9 cellular contexts compared by ENCODE assay signal in the genomic region with DNA sequence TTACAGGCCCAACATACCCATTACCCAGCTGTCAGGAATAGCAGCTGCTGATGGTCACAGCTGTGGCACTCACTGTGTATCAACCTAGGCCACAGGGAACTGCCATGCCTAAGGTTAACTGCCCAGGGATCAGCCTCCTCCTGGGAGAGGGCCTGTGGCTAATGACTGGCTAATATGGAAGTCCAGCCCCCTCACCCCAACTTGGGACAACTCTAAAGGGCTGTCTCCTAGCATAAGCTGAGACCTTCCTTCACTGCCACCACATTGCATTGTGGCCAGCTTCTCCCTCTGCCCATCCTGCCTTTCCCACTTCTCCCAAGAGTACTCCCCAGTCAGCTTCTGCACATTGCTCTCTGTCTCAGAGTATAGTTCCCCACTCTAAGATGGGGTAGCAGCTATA.
"Had no signal": no experiment of that assay in that cellular context is flagged by ENCODE, and none has a peak within 500 bp of the region (broad histone marks: within the 10 kb centered on the region; RNA-seq: fewer than 3 reads in every experiment).

No MANE protein-coding gene starts in this region.

- H3K36me3 ChIP-seq: HAP-1 had no signal

- H3K4me3 ChIP-seq: GM23248, GM23338, HAP-1 had no signal

- H3K27ac Mint-ChIP-seq: GM23338, H9, HFFc6 had no signal

- H3K4me1 ChIP-seq: HAP-1 had no signal

- DNase-seq: GM23248, GOT3, H7, H9, HCEC 1CT, HFFc6 had no signal

- ATAC-seq: GM23338, HCT116 had no signal

- H3K4me3 Mint-ChIP-seq: GM23338, H9, HFFc6 had no signal

- H3K9me3 ChIP-seq: HAP-1 had no signal

- H3K27ac ChIP-seq: GM23248 had no signal
